Comparison of ENCODE assay signal across 8 cellular contexts in genomic region chr9:33289936-33290246, GRCh38. TPM values are rescaled to one million over a fixed set of nuclear protein-coding genes. Genes with fewer than 3 reads are reported as not detected.
DNase-seq lines count a peak whose midpoint lies in the region; ATAC-seq and TF ChIP-seq lines count a peak whose summit lies in the region.

No MANE protein-coding gene starts in this region.

- no peak for DNase-seq in SJSA1 (ENCODE audit: low read depth in 1 of 2, low spot score in 2 of 2)
- DNase-seq in fibroblast of villous mesenchyme (ENCODE audit: low read depth): no peak
- no peak for DNase-seq in retinal pigment epithelial cell (ENCODE audit: low read depth)
- no peak for DNase-seq in NCI-H2227 treated with DMSO at 0.1 percent for 48 hours (lab: John Stamatoyannopoulos, UW)
- DNase-seq in retina: no peak
- DNase-seq in posterior vena cava (ENCODE audit: low spot score): no peak

- intact Hi-C loops in posterior vena cava (cut with DNase I): no loop called here

- peaks cover 22% of the 10 kb centered on the region for H3K36me3 ChIP-seq in SJSA1

- H3K27ac ChIP-seq in SJSA1: peak overlapping the region; percentile 97

- peaks cover 6% of the 10 kb centered on the region for H3K4me1 ChIP-seq in SJSA1 (replicated peaks)

- ATAC-seq in GM21576 (IDR thresholded peaks at IDR 0.05; ENCODE audit: unreplicated experiment) (peak; percentile 20), GM21360 (IDR thresholded peaks at IDR 0.05; ENCODE audit: unreplicated experiment) (no peak)

- H3K9me3 ChIP-seq in SJSA1 (replicated peaks): no peaks in the 10 kb centered on the region

- TF ChIP-seq CTCF in fibroblast of villous mesenchyme (IDR thresholded peaks at IDR 0.05; ENCODE audit: insufficient read depth, low read depth, low read length) (no peak), retinal pigment epithelial cell (conservative IDR thresholded peaks at IDR 0.05; ENCODE audit: low read depth, low read length) (no peak)

- no peaks in the 10 kb centered on the region for H3K27me3 ChIP-seq in SJSA1 (replicated peaks)

- H3K4me3 ChIP-seq in SJSA1: peak overlapping the region; percentile 68
- H3K4me3 ChIP-seq in fibroblast of villous mesenchyme (ENCODE audit: low read depth, low read length): peak overlapping the region; percentile 91
- H3K4me3 ChIP-seq in retinal pigment epithelial cell (ENCODE audit: low read length): peak overlapping the region; percentile 92

RNA-seq across cellular contexts. Expression of gene NFX1, which starts 0.4 kb away (rescaled TPM):
- total RNA-seq in SJSA1 (2014; rRNA removed; shearing (Covaris generic)): 10.3 and 13.0 TPM in 2 replicates
- total RNA-seq in fibroblast of villous mesenchyme (24.2 and 26.7 TPM in 2 replicates), posterior vena cava (10 to 100 TPM; 30.1 to 37.2 TPM)

RNA-seq across cellular contexts. Expression of gene CHMP5, which starts 25.0 kb away (rescaled TPM):
- 60.5 and 65.9 TPM in 2 replicates for total RNA-seq in SJSA1 (2014; rRNA removed; shearing (Covaris generic))
- total RNA-seq in fibroblast of villous mesenchyme: 62.2 and 81.6 TPM in 2 replicates
- 10 to 100 TPM; 54.2 to 61.7 TPM for total RNA-seq in posterior vena cava

RNA-seq across cellular contexts. Expression of gene BAG1, which starts 25.4 kb away (rescaled TPM):
- 25.0 and 39.4 TPM in 2 replicates for total RNA-seq in SJSA1 (2014; rRNA removed; shearing (Covaris generic))
- total RNA-seq in fibroblast of villous mesenchyme (9.1 and 21.6 TPM in 2 replicates), posterior vena cava (100 to 1,000 TPM in 1 of 2 donors, 10 to 100 TPM in 1; 73.8 to 103 TPM)

RNA-seq across cellular contexts. Expression of gene SPINK4, which starts 49.9 kb away (rescaled TPM):
- total RNA-seq in SJSA1 (2014; rRNA removed; shearing (Covaris generic)): not detected in 2 replicates
- total RNA-seq in fibroblast of villous mesenchyme (not detected in 2 replicates), posterior vena cava (not detected)
